In the genomic region with DNA sequence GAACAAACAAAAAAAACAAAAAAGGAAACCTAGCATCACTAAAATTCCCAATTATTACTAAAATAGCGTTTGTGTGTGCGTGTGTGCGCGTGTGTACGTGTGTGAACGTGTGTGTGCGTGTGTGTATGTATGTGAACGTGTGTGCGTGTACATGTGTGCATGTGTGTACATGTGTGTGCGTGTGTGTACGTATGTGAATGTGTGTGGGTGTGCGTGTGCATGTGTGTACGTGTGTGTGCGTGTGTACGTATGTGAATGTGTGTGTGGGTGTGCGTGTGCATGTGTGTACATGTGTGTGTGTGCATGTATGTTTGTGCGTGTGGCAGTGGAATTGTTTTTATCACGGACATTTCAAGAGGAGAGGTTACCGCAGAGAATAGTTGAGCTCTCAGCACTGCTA, we compare ENCODE assay signal across 25 cellular contexts. TPM values are rescaled to one million over a fixed set of nuclear protein-coding genes. Genes with fewer than 3 reads are reported as not detected.
"Had no signal": no experiment of that assay in that cellular context is flagged by ENCODE, and none has a peak within 500 bp of the region (broad histone marks: within the 10 kb centered on the region; RNA-seq: fewer than 3 reads in every experiment).

No MANE protein-coding gene starts in this region.

- H3K27ac ChIP-seq: dorsolateral prefrontal cortex, heart right ventricle, right atrium auricular region had no signal

- H3K4me3 Mint-ChIP-seq: naive thymus-derived CD4-positive, alpha-beta T cell; nephron progenitor cell had no signal

- H3K9me3 ChIP-seq: right atrium auricular region had no signal

- H3K27me3 ChIP-seq: right atrium auricular region had no signal

- H3K9me3 Mint-ChIP-seq: nephron progenitor cell had no signal

- H3K4me1 ChIP-seq: heart right ventricle, right atrium auricular region had no signal

- DNase-seq: cortex of kidney; dorsolateral prefrontal cortex; effector CD8-positive, alpha-beta T cell; heart right ventricle; hypothalamus; kidney glomerular epithelial cell; naive thymus-derived CD4-positive, alpha-beta T cell; nephron progenitor cell; small intestine; stimulated activated CD4-positive, alpha-beta T cell treated with anti-CD3 and anti-CD28 coated beads, Interleukin-2, amount 100 ng/mL, for 48 hours; stimulated activated naive CD4-positive, alpha-beta T cell treated with Interleukin-2 at 50 U/mL for 16 hours; trophoblast cell had no signal

- H3K4me3 ChIP-seq: dorsolateral prefrontal cortex, heart right ventricle, right atrium auricular region had no signal

- H3K27ac Mint-ChIP-seq: nephron progenitor cell had no signal

- H3K36me3 Mint-ChIP-seq: naive thymus-derived CD4-positive, alpha-beta T cell had no signal

- ATAC-seq: heart right ventricle; naive thymus-derived CD4-positive, alpha-beta T cell had no signal

- H3K36me3 ChIP-seq: heart right ventricle, right atrium auricular region had no signal

- H3K4me1 Mint-ChIP-seq: naive thymus-derived CD4-positive, alpha-beta T cell; nephron progenitor cell had no signal

- FAIRE-seq: frontal cortex, islet of Langerhans, small intestine had no signal

RNA-seq across cellular contexts. Expression of a gene that starts 21.6 kb away (rescaled TPM):
- total RNA-seq: dorsolateral prefrontal cortex, fibroblast of lung, glomerular endothelial cell, heart right ventricle, liver, lung microvascular endothelial cell, mesenteric fat pad, mononuclear cell, osteocyte, posterior vena cava, right atrium auricular region, urinary bladder had no signal
- polyA plus RNA-seq: esophagus; fibroblast of lung; heart right ventricle; liver; naive thymus-derived CD4-positive, alpha-beta T cell; small intestine; urinary bladder had no signal
